ENCODE assay signal across 17 cellular contexts in the genomic region with DNA sequence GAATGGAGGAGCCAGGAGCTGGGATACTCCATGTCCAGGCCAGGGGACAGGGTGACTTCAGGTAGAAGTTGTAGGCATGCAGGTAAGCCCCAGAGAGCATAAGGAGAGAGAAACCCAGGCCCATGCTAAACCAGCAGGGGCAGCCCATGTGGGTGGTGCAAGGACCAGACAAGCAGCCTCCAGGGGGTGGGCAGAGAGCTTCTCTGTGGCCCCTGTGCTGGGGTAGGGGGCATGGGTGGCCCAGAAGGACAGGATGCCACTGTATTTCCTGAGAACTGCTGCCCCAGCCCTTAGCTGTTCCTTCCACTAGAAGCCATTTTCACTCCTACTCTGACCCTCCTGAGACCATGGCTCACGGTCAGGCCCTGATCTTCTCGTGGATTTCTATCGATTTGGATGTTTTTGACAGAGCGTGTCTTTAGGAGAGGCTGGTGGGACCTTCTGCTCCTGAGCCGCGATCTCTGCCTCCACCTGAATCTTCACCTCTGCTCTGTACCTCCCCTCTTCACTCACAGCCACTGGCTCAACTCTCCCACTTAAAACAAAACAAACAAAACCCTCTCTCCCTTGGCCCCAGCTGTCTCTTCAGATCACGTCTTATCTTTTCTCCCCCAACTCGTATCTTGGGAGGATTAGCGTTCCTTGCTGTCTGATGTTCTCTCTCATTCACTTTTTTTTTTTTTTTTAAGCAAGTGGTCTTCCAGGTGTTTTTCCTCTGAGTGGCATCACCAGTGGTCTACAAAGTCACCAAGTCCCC.
DNase-seq lines count a peak whose midpoint lies in the region; ATAC-seq and TF ChIP-seq lines count a peak whose summit lies in the region.
"Had no signal": no experiment of that assay in that cellular context is flagged by ENCODE, and none has a peak within 500 bp of the region (broad histone marks: within the 10 kb centered on the region; RNA-seq: fewer than 3 reads in every experiment).

No MANE protein-coding gene starts in this region.

- H3K4me3 ChIP-seq in WERI-Rb-1 (ENCODE audit: low read depth, low read length): no peak overlapping the region
- no peak overlapping the region for H3K4me3 ChIP-seq in right cardiac atrium (ENCODE audit: low read length)
- H3K4me3 ChIP-seq: A549, GM23248 had no signal

- no peak for DNase-seq in stimulated activated naive CD8-positive, alpha-beta T cell treated with anti-CD3 and anti-CD28 coated beads, Interleukin-15, amount 100 ng/mL, for 72 hours
- no peak for DNase-seq in stimulated activated naive CD8-positive, alpha-beta T cell treated with anti-CD3 and anti-CD28 coated beads, Interleukin-15, Interleukin-2, amounts not matched to agents 100 U/mL and 50 U/mL, for 24 hours
- DNase-seq in WERI-Rb-1 (no peak), mesenteric fat pad (ENCODE audit: low spot score) (no peak), right cardiac atrium (no peak)
- DNase-seq: activated CD4-positive, alpha-beta T cell treated with anti-CD3 and anti-CD28 coated beads, Interleukin-2, amount 10 ng/mL, durations not matched to agents 24 days and 14 days; effector memory CD4-positive, alpha-beta T cell; Right ventricle myocardium superior; T-cell had no signal

- peaks cover 26% of the 10 kb centered on the region for H3K27me3 Mint-ChIP-seq in stimulated activated naive CD8-positive, alpha-beta T cell treated with anti-CD3 and anti-CD28 coated beads, Interleukin-15, amount 100 ng/mL, for 72 hours

- H3K4me1 Mint-ChIP-seq in stimulated activated naive CD8-positive, alpha-beta T cell treated with anti-CD3 and anti-CD28 coated beads, Interleukin-15, amount 100 ng/mL, for 72 hours: no peaks in the 10 kb centered on the region
- H3K4me1 Mint-ChIP-seq: activated CD4-positive, alpha-beta T cell treated with anti-CD3 and anti-CD28 coated beads, Interleukin-2, amount 10 ng/mL, durations not matched to agents 24 days and 14 days had no signal

- no peaks in the 10 kb centered on the region for H3K9me3 Mint-ChIP-seq in stimulated activated naive CD8-positive, alpha-beta T cell treated with anti-CD3 and anti-CD28 coated beads, Interleukin-15, amount 100 ng/mL, for 72 hours
- H3K9me3 Mint-ChIP-seq: activated CD4-positive, alpha-beta T cell treated with anti-CD3 and anti-CD28 coated beads, Interleukin-2, amount 10 ng/mL, durations not matched to agents 24 days and 14 days; T-cell had no signal

- H3K27ac ChIP-seq in WERI-Rb-1 (peak overlapping the region; percentile 34), layer of hippocampus (ENCODE audit: low read depth, low read length) (peak overlapping the region; percentile 82), temporal lobe (ENCODE audit: low read depth, low read length) (peak overlapping the region; percentile 94), right cardiac atrium (ENCODE audit: low read length) (no peak overlapping the region)
- H3K27ac ChIP-seq: parathyroid adenoma had no signal

- no peak overlapping the region for H3K4me3 Mint-ChIP-seq in stimulated activated naive CD8-positive, alpha-beta T cell treated with anti-CD3 and anti-CD28 coated beads, Interleukin-15, amount 100 ng/mL, for 72 hours
- H3K4me3 Mint-ChIP-seq: activated CD4-positive, alpha-beta T cell treated with anti-CD3 and anti-CD28 coated beads, Interleukin-2, amount 10 ng/mL, durations not matched to agents 24 days and 14 days; activated naive CD8-positive, alpha-beta T cell; B cell; T-cell had no signal

- H3K9me3 ChIP-seq in WERI-Rb-1 (ENCODE audit: severe bottlenecking) (peaks cover 13% of the 10 kb centered on the region), right cardiac atrium (ENCODE audit: control insufficient read depth, low read length) (no peaks in the 10 kb centered on the region)
- H3K9me3 ChIP-seq: A549 had no signal

- no peaks in the 10 kb centered on the region for H3K27me3 ChIP-seq in WERI-Rb-1 (ENCODE audit: insufficient read depth, low read depth, severe bottlenecking)
- no peaks in the 10 kb centered on the region for H3K27me3 ChIP-seq in layer of hippocampus (ENCODE audit: control insufficient read depth, insufficient read depth, low read length)
- no peaks in the 10 kb centered on the region for H3K27me3 ChIP-seq in right cardiac atrium (ENCODE audit: control insufficient read depth, insufficient read depth)

- 56% methylated on average over 9 of the region's 9 CpGs for WGBS in right cardiac atrium

- peak overlapping the region in 1 of 2 donors; percentile 4 for H3K27ac Mint-ChIP-seq in stimulated activated naive CD8-positive, alpha-beta T cell treated with anti-CD3 and anti-CD28 coated beads, Interleukin-15, amount 100 ng/mL, for 72 hours
- H3K27ac Mint-ChIP-seq: activated CD4-positive, alpha-beta T cell treated with anti-CD3 and anti-CD28 coated beads, Interleukin-2, amount 10 ng/mL, durations not matched to agents 24 days and 14 days; activated naive CD8-positive, alpha-beta T cell; B cell; T-cell had no signal

- TF ChIP-seq CTCF in WERI-Rb-1 (IDR thresholded peaks at IDR 0.05; ENCODE audit: low read depth, low read length): no peak

- no peaks in the 10 kb centered on the region for H3K36me3 ChIP-seq in WERI-Rb-1

- intact Hi-C loops in right cardiac atrium (cut with DNase I): no loop called here

- ATAC-seq in stimulated activated naive CD8-positive, alpha-beta T cell treated with anti-CD3 and anti-CD28 coated beads, Interleukin-15, amount 100 ng/mL, for 72 hours: peak; percentile 31
- no peak for ATAC-seq in stimulated activated naive CD8-positive, alpha-beta T cell treated with anti-CD3 and anti-CD28 coated beads, Interleukin-15, Interleukin-2, amounts not matched to agents 100 U/mL and 50 U/mL, for 24 hours
- ATAC-seq in right cardiac atrium: no peak
- no peak for ATAC-seq in HG02884 (IDR thresholded peaks at IDR 0.05; ENCODE audit: unreplicated experiment)
- ATAC-seq: T-cell had no signal

- H3K4me1 ChIP-seq in right cardiac atrium (ENCODE audit: control insufficient read depth, insufficient read depth, low read length): no peaks in the 10 kb centered on the region
- H3K4me1 ChIP-seq: parathyroid adenoma had no signal
